ENCODE assay signal across 9 cellular contexts in genomic region chr22:32413715-32414114, GRCh38. TPM values are rescaled to one million over a fixed set of nuclear protein-coding genes. Genes with fewer than 3 reads are reported as not detected.
DNase-seq lines count a peak whose midpoint lies in the region; ATAC-seq and TF ChIP-seq lines count a peak whose summit lies in the region.
"Had no signal": no experiment of that assay in that cellular context is flagged by ENCODE, and none has a peak within 500 bp of the region (broad histone marks: within the 10 kb centered on the region; RNA-seq: fewer than 3 reads in every experiment).

No MANE protein-coding gene starts in this region.

- H3K79me2 ChIP-seq in GM23338 (replicated peaks; ENCODE audit: insufficient read depth): peaks cover 32% of the 10 kb centered on the region

- H3K9me3 Mint-ChIP-seq in GM23338: no peaks in the 10 kb centered on the region; the same call in 2 of the 3 replicates

- peaks cover 15% of the 10 kb centered on the region; the same call in 1 of the 2 replicates for H4K20me1 ChIP-seq in GM23338 (replicated peaks; ENCODE audit: insufficient read depth)

- no peaks in the 10 kb centered on the region for H3K9me3 ChIP-seq in T-helper 17 cell (ENCODE audit: control insufficient read depth, low read length, poor library complexity, severe bottlenecking)

- ATAC-seq in GM23338 (peak; percentile 37), T-helper 17 cell (no peak), HG03442 (IDR thresholded peaks at IDR 0.05; ENCODE audit: unreplicated experiment) (no peak), GM21381 (IDR thresholded peaks at IDR 0.05; ENCODE audit: unreplicated experiment) (no peak), HG03571 (IDR thresholded peaks at IDR 0.05; ENCODE audit: unreplicated experiment) (no peak)

- H3K4me3 Mint-ChIP-seq in GM23338 (no peak overlapping the region), T-helper 17 cell (no peak overlapping the region)

- no peaks in the 10 kb centered on the region for H3K36me3 ChIP-seq in GM23338 (ENCODE audit: insufficient read depth)

- TF ChIP-seq CTCF in GM23338 (conservative IDR thresholded peaks at IDR 0.05; ENCODE audit: low read depth in 2 of 2): peak; percentile 46 to 69

- H3K4me2 ChIP-seq in GM23338: no peak overlapping the region

- no peaks in the 10 kb centered on the region for H3K9me2 ChIP-seq in GM23338 (ENCODE audit: insufficient read depth)

- peaks cover 17% of the 10 kb centered on the region for H3K4me1 Mint-ChIP-seq in GM23338
- peaks cover 18% of the 10 kb centered on the region for H3K4me1 Mint-ChIP-seq in T-helper 17 cell

- peaks cover 14% of the 10 kb centered on the region; the same call in 1 of the 2 replicates for H3K27me3 ChIP-seq in GM23338 (ENCODE audit: insufficient read depth)

- H3K27ac Mint-ChIP-seq in GM23338 (no peak overlapping the region; the same call in 1 of the 2 replicates), T-helper 17 cell (peak overlapping the region; percentile 91)

- H2AFZ ChIP-seq in GM23338: peak overlapping the region; percentile 60; the same call in 1 of the 2 replicates

- H3F3A ChIP-seq in GM23338 (replicated peaks; ENCODE audit: low read depth): no peaks in the 10 kb centered on the region

- H3K4me3 ChIP-seq in GM23338: no peak overlapping the region

- peaks cover 6% of the 10 kb centered on the region; the same call in 1 of the 2 replicates for H3K4me1 ChIP-seq in GM23338 (ENCODE audit: insufficient read depth)

- DNase-seq in AML-193 (lab: John Stamatoyannopoulos, UW) (peak; percentile 10 to 33), GM23338 (ENCODE audit: low spot score) (peak; percentile 40), T-helper 17 cell (no peak), iris pigment epithelial cell (ENCODE audit: low read depth) (peak; percentile 39), NCI-H345 treated with DMSO at 0.1 percent for 48 hours (lab: John Stamatoyannopoulos, UW; ENCODE audit: unreplicated experiment) (no peak)

- H3K27me3 Mint-ChIP-seq in GM23338 (ENCODE audit: insufficient read depth, low read depth, poor library complexity): peaks cover 4% of the 10 kb centered on the region
- peaks cover 17% of the 10 kb centered on the region for H3K27me3 Mint-ChIP-seq in T-helper 17 cell

- H3K27ac ChIP-seq in GM23338 (ENCODE audit: low read depth): no peak overlapping the region

- H3K36me3 Mint-ChIP-seq in GM23338 (ENCODE audit: low read depth): peaks cover 8% of the 10 kb centered on the region
- no peaks in the 10 kb centered on the region for H3K36me3 Mint-ChIP-seq in T-helper 17 cell (ENCODE audit: low read depth)

TF ChIP-seq in GM23338, 12 proteins besides CTCF, POLR2A, EP300 and RAD21:
- TF ChIP-seq POLR2AphosphoS5 (IDR thresholded peaks at IDR 0.05; ENCODE audit: low read depth) (no peak), EZH2 (IDR thresholded peaks at IDR 0.05; ENCODE audit: low read depth, unreplicated experiment) (no peak), JUNB (IDR thresholded peaks at IDR 0.05; ENCODE audit: unreplicated experiment) (no peak), CREB1 (CRISPR knock-in tag; IDR thresholded peaks at IDR 0.05; ENCODE audit: low read depth) (no peak)

RNA-seq across cellular contexts. Expression of gene RTCB, which starts 1.7 kb away (rescaled TPM):
- 99.0 and 106 TPM in 2 replicates for total RNA-seq in GM23338 (2014; rRNA removed; shearing (Covaris generic))
- 44.5 and 52.5 TPM in 2 replicates for polyA plus RNA-seq in GM23338 (2016; fragmentation: Nextera tagmentation; extraction: Ambion mirVana)
- total RNA-seq in T-helper 17 cell: 10 to 100 TPM; 37.2 to 39.8 TPM

RNA-seq across cellular contexts. Expression of gene BPIFC, which starts 50.5 kb away (rescaled TPM):
- total RNA-seq in GM23338 (2014; rRNA removed; shearing (Covaris generic)): not detected in 2 replicates
- not detected in 2 replicates for polyA plus RNA-seq in GM23338 (2016; fragmentation: Nextera tagmentation; extraction: Ambion mirVana)
- total RNA-seq in T-helper 17 cell: not detected
- total RNA-seq: cerebellum had no signal

RNA-seq across cellular contexts. Expression of gene RFPL3, which starts 56.0 kb away (rescaled TPM):
- not detected in 2 replicates for total RNA-seq in GM23338 (2014; rRNA removed; shearing (Covaris generic))
- not detected in 2 replicates for polyA plus RNA-seq in GM23338 (2016; fragmentation: Nextera tagmentation; extraction: Ambion mirVana)
- not detected for total RNA-seq in T-helper 17 cell
- total RNA-seq: cerebellum had no signal

Comparison
In these comparisons a context has a peak if more than half of its experiments do, and no peak if none do; other contexts are left out.
1. DNase-seq: peak in AML-193 (2 of 2), GM23338 (single experiment) and iris pigment epithelial cell (single experiment); none in T-helper 17 cell (0 of 3) and NCI-H345 treated with DMSO at 0.1 percent for 48 hours (single experiment).